ENCODE assay signal across 1 cellular context in the genomic region with DNA sequence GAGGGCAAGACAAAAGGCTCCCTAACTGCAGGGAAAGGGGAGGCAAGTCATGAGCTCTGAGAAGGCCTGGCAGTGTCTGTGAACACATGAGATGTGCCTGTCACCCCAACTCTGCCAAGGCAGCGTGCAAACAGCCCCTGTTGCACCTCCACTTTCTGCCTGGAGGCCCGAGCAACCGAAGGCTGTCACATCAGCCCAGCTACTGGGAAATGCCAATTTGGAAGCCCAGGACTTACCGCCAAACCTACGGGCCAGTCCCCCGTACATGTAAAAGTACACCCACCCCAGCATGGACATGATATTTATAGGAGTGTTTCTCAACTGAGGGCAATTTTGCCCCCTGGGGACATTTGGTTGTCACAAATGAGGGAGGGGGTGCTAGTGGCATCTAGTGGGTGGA.
TF ChIP-seq lines count a peak whose summit lies in the region.

No MANE protein-coding gene starts in this region.

TF ChIP-seq in IMR-90, 13 proteins besides CTCF, POLR2A, EP300 and RAD21:
- TF ChIP-seq CHD1 (IDR thresholded peaks at IDR 0.05; ENCODE audit: low read depth, low read length) (no peak), MAFK (IDR thresholded peaks at IDR 0.05; ENCODE audit: low read depth, low read length) (no peak), MXI1 (IDR thresholded peaks at IDR 0.05; ENCODE audit: borderline replicate concordance, low read depth, low read length) (no peak)
